1 cellular context compared by ENCODE assay signal in genomic region chr11:129374993-129375721, GRCh38.
TF ChIP-seq lines count a peak whose summit lies in the region.

No MANE protein-coding gene starts in this region.

TF ChIP-seq in liver, 16 proteins besides CTCF, POLR2A, EP300 and RAD21 (continued from another document):
- TF ChIP-seq SP1 (IDR thresholded peaks at IDR 0.05) (no peak), NR2F2 (IDR thresholded peaks at IDR 0.05) (no peak), MAX (IDR thresholded peaks at IDR 0.05) (no peak), JUND (IDR thresholded peaks at IDR 0.05) (no peak), FOXA1 (IDR thresholded peaks at IDR 0.05) (no peak), YY1 (IDR thresholded peaks at IDR 0.05) (no peak)
